Comparison of ENCODE assay signal across 29 cellular contexts in genomic region chr7:155629171-155629570, GRCh38.
"Had no signal": no experiment of that assay in that cellular context is flagged by ENCODE, and none has a peak within 500 bp of the region (broad histone marks: within the 10 kb centered on the region; RNA-seq: fewer than 3 reads in every experiment).

No MANE protein-coding gene starts in this region.

- H3K4me3 ChIP-seq: stomach, suprapubic skin, testis, thoracic aorta, thyroid gland, tibial artery, tibial nerve, transverse colon, upper lobe of left lung, upper lobe of right lung, uterus, vagina had no signal

- ATAC-seq: stimulated activated effector memory CD8-positive, alpha-beta T cell treated with anti-CD3 and anti-CD28 coated beads, Interleukin-12 subunit alpha, Interleukin-12 subunit beta, amount 100 ng/mL, for 72 hours; stimulated activated memory B cell treated with anti-CD40 and anti-IgM and Interleukin-4, amounts not matched to agents 10 μg/mL and 1 μg/mL and 100 μg/mL, for 72 hours; stimulated activated naive B cell treated with anti-CD40 and anti-IgM and Interleukin-4, amounts not matched to agents 10 μg/mL and 1 μg/mL and 100 μg/mL, for 72 hours; stimulated activated naive CD8-positive, alpha-beta T cell treated with anti-CD3 and anti-CD28 coated beads, Interleukin-15, amount 100 ng/mL, for 72 hours; stimulated activated naive CD8-positive, alpha-beta T cell treated with anti-CD3 and anti-CD28 coated beads, Interleukin-15, Interleukin-2, amounts not matched to agents 100 U/mL and 50 U/mL, for 24 hours; upper lobe of right lung had no signal

- FAIRE-seq: urothelium cell line had no signal

- H3K27me3 Mint-ChIP-seq: stimulated activated memory B cell treated with anti-CD40 and anti-IgM and Interleukin-4, amounts not matched to agents 10 μg/mL and 1 μg/mL and 100 μg/mL, for 72 hours; stimulated activated naive B cell treated with anti-CD40 and anti-IgM and Interleukin-4, amounts not matched to agents 10 μg/mL and 1 μg/mL and 100 μg/mL, for 72 hours; stimulated activated naive CD8-positive, alpha-beta T cell treated with anti-CD3 and anti-CD28 coated beads, Interleukin-15, amount 100 ng/mL, for 72 hours; stimulated activated naive CD8-positive, alpha-beta T cell treated with anti-CD3 and anti-CD28 coated beads, Interleukin-15, Interleukin-2, amounts not matched to agents 100 ng/mL and 50 ng/mL, for 24 hours; type B pancreatic cell had no signal

- H3K4me1 Mint-ChIP-seq: stimulated activated effector memory CD8-positive, alpha-beta T cell treated with anti-CD3 and anti-CD28 coated beads, Interleukin-12 subunit alpha, Interleukin-12 subunit beta, amount 100 ng/mL, for 72 hours had no signal

- DNase-seq: stimulated activated CD4-positive, alpha-beta T cell treated with anti-CD3 and anti-CD28 coated beads, Interleukin-2, amount 100 ng/mL, for 48 hours; stimulated activated CD4-positive, alpha-beta T cell treated with anti-CD3 and anti-CD28 coated beads, Interleukin-4, amount 100 ng/mL, for 1 hour; stimulated activated CD4-positive, alpha-beta T cell treated with anti-CD3 and anti-CD28 coated beads, Interleukin-4, amount 100 ng/mL, for 24 hours; stimulated activated CD4-positive, alpha-beta T cell treated with anti-CD3 and anti-CD28 coated beads, Interleukin-4, amount 100 ng/mL, for 4 hours; stimulated activated CD8-positive, alpha-beta memory T cell treated with anti-CD3 and anti-CD28 coated beads, Interleukin-4, amount 100 ng/mL, for 48 hours; stimulated activated naive B cell treated with anti-CD40 and anti-IgM and Interleukin-4, amounts not matched to agents 10 μg/mL and 1 μg/mL and 100 μg/mL, for 72 hours; stimulated activated naive CD4-positive, alpha-beta T cell; stimulated activated naive CD4-positive, alpha-beta T cell treated with Interleukin-2 at 50 U/mL for 16 hours; stimulated activated naive CD8-positive, alpha-beta T cell treated with anti-CD3 and anti-CD28 coated beads, Interleukin-15, amount 100 ng/mL, for 72 hours; stimulated activated naive CD8-positive, alpha-beta T cell treated with anti-CD3 and anti-CD28 coated beads, Interleukin-15, Interleukin-2, amounts not matched to agents 100 U/mL and 50 U/mL, for 24 hours; stomach; substantia nigra; testis; thyroid gland; tibial artery; transverse colon; trophoblast cell; upper lobe of left lung; upper lobe of right lung; uterus had no signal

- H3K27ac Mint-ChIP-seq: stimulated activated effector memory CD8-positive, alpha-beta T cell treated with anti-CD3 and anti-CD28 coated beads, Interleukin-12 subunit alpha, Interleukin-12 subunit beta, amount 100 ng/mL, for 72 hours; stimulated activated memory B cell treated with anti-CD40 and anti-IgM and Interleukin-4, amounts not matched to agents 10 μg/mL and 1 μg/mL and 100 μg/mL, for 72 hours; stimulated activated naive B cell treated with anti-CD40 and anti-IgM and Interleukin-4, amounts not matched to agents 10 μg/mL and 1 μg/mL and 100 μg/mL, for 72 hours; stimulated activated naive CD8-positive, alpha-beta T cell treated with anti-CD3 and anti-CD28 coated beads, Interleukin-15, amount 100 ng/mL, for 72 hours; stimulated activated naive CD8-positive, alpha-beta T cell treated with anti-CD3 and anti-CD28 coated beads, Interleukin-15, Interleukin-2, amounts not matched to agents 100 ng/mL and 50 ng/mL, for 24 hours; type B pancreatic cell had no signal

- H3K4me1 ChIP-seq: stomach, suprapubic skin, thyroid gland, tibial artery, tibial nerve, transverse colon, upper lobe of left lung, upper lobe of right lung, uterus, vagina had no signal

- H3K4me3 Mint-ChIP-seq: stimulated activated effector memory CD8-positive, alpha-beta T cell treated with anti-CD3 and anti-CD28 coated beads, Interleukin-12 subunit alpha, Interleukin-12 subunit beta, amount 100 ng/mL, for 72 hours; stimulated activated memory B cell treated with anti-CD40 and anti-IgM and Interleukin-4, amounts not matched to agents 10 μg/mL and 1 μg/mL and 100 μg/mL, for 72 hours; stimulated activated naive B cell treated with anti-CD40 and anti-IgM and Interleukin-4, amounts not matched to agents 10 μg/mL and 1 μg/mL and 100 μg/mL, for 72 hours; stimulated activated naive CD8-positive, alpha-beta T cell treated with anti-CD3 and anti-CD28 coated beads, Interleukin-15, amount 100 ng/mL, for 72 hours; stimulated activated naive CD8-positive, alpha-beta T cell treated with anti-CD3 and anti-CD28 coated beads, Interleukin-15, Interleukin-2, amounts not matched to agents 100 ng/mL and 50 ng/mL, for 24 hours; type B pancreatic cell had no signal

- H3K9me3 ChIP-seq: testis, thyroid gland had no signal

- H3K36me3 Mint-ChIP-seq: stimulated activated effector memory CD8-positive, alpha-beta T cell treated with anti-CD3 and anti-CD28 coated beads, Interleukin-12 subunit alpha, Interleukin-12 subunit beta, amount 100 ng/mL, for 72 hours; type B pancreatic cell had no signal

- H3K27me3 ChIP-seq: stomach, suprapubic skin, testis, thyroid gland, tibial artery, tibial nerve, transverse colon, upper lobe of left lung, upper lobe of right lung, uterus, vagina had no signal

- H3K36me3 ChIP-seq: stomach, suprapubic skin, thoracic aorta, thyroid gland, tibial artery, tibial nerve, transverse colon, upper lobe of left lung, upper lobe of right lung, uterus, vagina had no signal

- H3K27ac ChIP-seq: stomach, suprapubic skin, testis, thoracic aorta, thyroid gland, tibial artery, tibial nerve, transverse colon, upper lobe of left lung, upper lobe of right lung, uterus, vagina had no signal
